ENCODE assay signal across 21 cellular contexts in the genomic region with DNA sequence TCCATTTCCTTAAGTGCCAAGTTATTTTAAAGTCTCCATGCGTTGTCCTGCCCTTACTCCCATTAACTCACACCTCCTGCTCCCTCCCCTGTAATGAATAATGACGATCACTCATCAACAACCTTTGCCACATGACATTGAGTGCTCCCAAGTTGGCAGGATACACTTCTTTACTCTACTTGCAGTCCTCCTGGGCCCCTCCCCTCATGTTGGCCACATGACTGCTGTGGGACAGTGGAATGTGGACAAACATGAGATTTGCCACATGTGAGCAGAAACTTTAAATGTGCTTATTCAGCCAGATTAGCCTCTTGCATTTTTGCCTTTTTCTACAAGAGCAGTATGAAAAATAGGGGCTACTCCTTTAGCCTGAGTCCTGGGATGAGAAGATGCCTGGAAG.
"Had no signal": no experiment of that assay in that cellular context is flagged by ENCODE, and none has a peak within 500 bp of the region (broad histone marks: within the 10 kb centered on the region; RNA-seq: fewer than 3 reads in every experiment).

No MANE protein-coding gene starts in this region.

- ATAC-seq: activated CD4-positive, CD25-positive, alpha-beta regulatory T cell treated with anti-CD3 and anti-CD28 coated beads, Interleukin-2, amount 50 U/mL, for 24 hours; activated CD8-positive, alpha-beta T cell treated with anti-CD3 and anti-CD28 coated beads for 36 hours; SK-N-SH treated with all-trans-retinoic acid at 6 μM for 48 hours had no signal

- H3K4me3 Mint-ChIP-seq: activated CD8-positive, alpha-beta T cell treated with anti-CD3 and anti-CD28 coated beads for 36 hours; activated naive CD8-positive, alpha-beta T cell treated with anti-CD3 and anti-CD28 coated beads, Interleukin-2, amount 10 ng/mL, durations not matched to agents 7 days and 5 days had no signal

- H3K9me3 Mint-ChIP-seq: activated CD8-positive, alpha-beta T cell treated with anti-CD3 and anti-CD28 coated beads for 36 hours; activated naive CD8-positive, alpha-beta T cell treated with anti-CD3 and anti-CD28 coated beads, Interleukin-2, amount 10 ng/mL, durations not matched to agents 7 days and 5 days had no signal

- H3K4me1 Mint-ChIP-seq: activated naive CD8-positive, alpha-beta T cell treated with anti-CD3 and anti-CD28 coated beads, Interleukin-2, amount 10 ng/mL, durations not matched to agents 7 days and 5 days had no signal

- H3K27me3 Mint-ChIP-seq: activated naive CD8-positive, alpha-beta T cell treated with anti-CD3 and anti-CD28 coated beads, Interleukin-2, amount 10 ng/mL, durations not matched to agents 7 days and 5 days had no signal

- H3K27ac Mint-ChIP-seq: activated CD8-positive, alpha-beta T cell treated with anti-CD3 and anti-CD28 coated beads for 36 hours; activated naive CD8-positive, alpha-beta T cell treated with anti-CD3 and anti-CD28 coated beads, Interleukin-2, amount 10 ng/mL, durations not matched to agents 7 days and 5 days had no signal

- H3K27ac ChIP-seq: adrenal gland, Peyer's patch, SJSA1 had no signal

- H3K36me3 ChIP-seq: adrenal gland, Peyer's patch, SJSA1 had no signal

- H3K36me3 Mint-ChIP-seq: activated naive CD8-positive, alpha-beta T cell treated with anti-CD3 and anti-CD28 coated beads, Interleukin-2, amount 10 ng/mL, durations not matched to agents 7 days and 5 days had no signal

- H3K27me3 ChIP-seq: Peyer's patch, SJSA1 had no signal

- H3K4me1 ChIP-seq: adrenal gland, Peyer's patch, SJSA1 had no signal

- H3K9me3 ChIP-seq: adrenal gland, Peyer's patch, SJSA1 had no signal

- H3K4me3 ChIP-seq: adrenal gland, Peyer's patch, SJSA1 had no signal

- DNase-seq: activated CD4-positive, alpha-beta T cell treated with anti-CD3 and anti-CD28 coated beads for 4 hours; activated CD8-positive, alpha-beta memory T cell treated with anti-CD3 and anti-CD28 coated beads, Interleukin-2, amount 50 U/mL, for 4 hours; activated CD8-positive, alpha-beta T cell treated with anti-CD3 and anti-CD28 coated beads for 36 hours; activated naive CD4-positive, alpha-beta T cell treated with anti-CD3 and anti-CD28 coated beads, Interleukin-2, amount 50 U/mL, for 16 hours; activated naive CD8-positive, alpha-beta T cell treated with anti-CD3 and anti-CD28 coated beads, Interleukin-2, amount 10 ng/mL, durations not matched to agents 7 days and 5 days; activated T-cell treated with anti-CD3 and anti-CD28 coated beads, Interleukin-2, amount 50 U/mL, for 1 hour; adrenal gland; anterior cingulate cortex; KG1; NCI-H1092; NCI-H1417 treated with DMSO at 0.1 percent for 48 hours; NCI-H1694 treated with DMSO at 0.1 percent for 48 hours; NCI-H2029 treated with DMSO at 0.1 percent for 48 hours; NCI-H446; NCI-H524; Peyer's patch; SHP77; SW 1271 had no signal
